Comparison of ENCODE assay signal across 19 cellular contexts in genomic region chr3:87053548-87053947, GRCh38.
"Had no signal": no experiment of that assay in that cellular context is flagged by ENCODE, and none has a peak within 500 bp of the region (broad histone marks: within the 10 kb centered on the region; RNA-seq: fewer than 3 reads in every experiment).

No MANE protein-coding gene starts in this region.

- ATAC-seq: heart left ventricle; naive thymus-derived CD4-positive, alpha-beta T cell; psoas muscle; right lobe of liver; stimulated activated memory B cell treated with anti-CD40 and anti-IgM and Interleukin-4, amounts not matched to agents 10 μg/mL and 1 μg/mL and 100 μg/mL, for 72 hours; upper lobe of right lung had no signal

- H3K9me3 ChIP-seq: esophagus muscularis mucosa, heart left ventricle, psoas muscle, right lobe of liver, testis, tibial nerve, upper lobe of right lung, vagina had no signal

- H3K4me3 ChIP-seq: esophagus muscularis mucosa, heart left ventricle, psoas muscle, right lobe of liver, tibial nerve, upper lobe of right lung, vagina had no signal

- DNase-seq: effector memory CD4-positive, alpha-beta T cell; heart left ventricle; hippocampal formation; kidney glomerular epithelial cell; naive thymus-derived CD4-positive, alpha-beta T cell; nephron progenitor cell; retina; right lobe of liver; stimulated activated CD4-positive, alpha-beta T cell treated with anti-CD3 and anti-CD28 coated beads, Interleukin-15, amount 100 ng/mL, for 24 hours; stimulated activated CD4-positive, alpha-beta T cell treated with anti-CD3 and anti-CD28 coated beads, Interleukin-1b, Interleukin-23, amount 100 ng/mL, for 48 hours; stimulated activated CD4-positive, alpha-beta T cell treated with anti-CD3 and anti-CD28 coated beads, Interleukin-4, amount 100 ng/mL, for 24 hours; testis; upper lobe of right lung had no signal

- H3K27me3 ChIP-seq: esophagus muscularis mucosa, heart left ventricle, right lobe of liver, testis, tibial nerve, upper lobe of right lung, vagina had no signal

- H3K27ac ChIP-seq: epithelial cell of prostate, esophagus muscularis mucosa, heart left ventricle, psoas muscle, right lobe of liver, testis, tibial nerve, upper lobe of right lung, vagina had no signal

- H3K4me1 ChIP-seq: esophagus muscularis mucosa, heart left ventricle, psoas muscle, right lobe of liver, testis, tibial nerve, upper lobe of right lung, vagina had no signal

- H3K36me3 ChIP-seq: esophagus muscularis mucosa, heart left ventricle, right lobe of liver, tibial nerve, upper lobe of right lung, vagina had no signal
